1 cellular context compared by ENCODE assay signal in the genomic region with DNA sequence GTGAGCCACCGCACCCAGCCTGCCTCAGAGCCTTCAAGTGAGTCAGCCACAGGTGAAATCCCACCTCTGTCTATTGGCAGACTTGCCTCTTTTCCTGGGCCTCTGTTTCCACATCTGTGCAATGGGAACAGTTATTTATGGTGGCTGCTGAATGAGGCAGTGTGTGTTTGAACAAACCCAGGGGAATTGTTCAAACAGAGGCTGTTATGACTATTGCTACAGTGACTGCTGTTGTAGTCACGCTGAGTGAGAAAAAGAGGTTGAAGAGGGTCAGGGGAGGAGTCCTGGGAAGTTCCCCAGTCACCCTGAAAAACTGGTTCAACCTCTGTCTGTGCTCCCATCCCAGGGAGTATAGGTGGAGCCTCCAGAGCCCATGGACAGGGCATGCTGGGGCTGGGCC.
TF ChIP-seq lines count a peak whose summit lies in the region.

A gene with protein sequence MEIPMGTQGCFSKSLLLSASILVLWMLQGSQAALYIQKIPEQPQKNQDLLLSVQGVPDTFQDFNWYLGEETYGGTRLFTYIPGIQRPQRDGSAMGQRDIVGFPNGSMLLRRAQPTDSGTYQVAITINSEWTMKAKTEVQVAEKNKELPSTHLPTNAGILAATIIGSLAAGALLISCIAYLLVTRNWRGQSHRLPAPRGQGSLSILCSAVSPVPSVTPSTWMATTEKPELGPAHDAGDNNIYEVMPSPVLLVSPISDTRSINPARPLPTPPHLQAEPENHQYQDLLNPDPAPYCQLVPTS (plus strand): TSS at position 83 of the 400 bp plus-strand sequence. CDS start 450 bp downstream, outside the sequence.

TF ChIP-seq in GM23338, 12 proteins besides CTCF, POLR2A, EP300 and RAD21 (continued from another document):
- TF ChIP-seq, protein P1, sequence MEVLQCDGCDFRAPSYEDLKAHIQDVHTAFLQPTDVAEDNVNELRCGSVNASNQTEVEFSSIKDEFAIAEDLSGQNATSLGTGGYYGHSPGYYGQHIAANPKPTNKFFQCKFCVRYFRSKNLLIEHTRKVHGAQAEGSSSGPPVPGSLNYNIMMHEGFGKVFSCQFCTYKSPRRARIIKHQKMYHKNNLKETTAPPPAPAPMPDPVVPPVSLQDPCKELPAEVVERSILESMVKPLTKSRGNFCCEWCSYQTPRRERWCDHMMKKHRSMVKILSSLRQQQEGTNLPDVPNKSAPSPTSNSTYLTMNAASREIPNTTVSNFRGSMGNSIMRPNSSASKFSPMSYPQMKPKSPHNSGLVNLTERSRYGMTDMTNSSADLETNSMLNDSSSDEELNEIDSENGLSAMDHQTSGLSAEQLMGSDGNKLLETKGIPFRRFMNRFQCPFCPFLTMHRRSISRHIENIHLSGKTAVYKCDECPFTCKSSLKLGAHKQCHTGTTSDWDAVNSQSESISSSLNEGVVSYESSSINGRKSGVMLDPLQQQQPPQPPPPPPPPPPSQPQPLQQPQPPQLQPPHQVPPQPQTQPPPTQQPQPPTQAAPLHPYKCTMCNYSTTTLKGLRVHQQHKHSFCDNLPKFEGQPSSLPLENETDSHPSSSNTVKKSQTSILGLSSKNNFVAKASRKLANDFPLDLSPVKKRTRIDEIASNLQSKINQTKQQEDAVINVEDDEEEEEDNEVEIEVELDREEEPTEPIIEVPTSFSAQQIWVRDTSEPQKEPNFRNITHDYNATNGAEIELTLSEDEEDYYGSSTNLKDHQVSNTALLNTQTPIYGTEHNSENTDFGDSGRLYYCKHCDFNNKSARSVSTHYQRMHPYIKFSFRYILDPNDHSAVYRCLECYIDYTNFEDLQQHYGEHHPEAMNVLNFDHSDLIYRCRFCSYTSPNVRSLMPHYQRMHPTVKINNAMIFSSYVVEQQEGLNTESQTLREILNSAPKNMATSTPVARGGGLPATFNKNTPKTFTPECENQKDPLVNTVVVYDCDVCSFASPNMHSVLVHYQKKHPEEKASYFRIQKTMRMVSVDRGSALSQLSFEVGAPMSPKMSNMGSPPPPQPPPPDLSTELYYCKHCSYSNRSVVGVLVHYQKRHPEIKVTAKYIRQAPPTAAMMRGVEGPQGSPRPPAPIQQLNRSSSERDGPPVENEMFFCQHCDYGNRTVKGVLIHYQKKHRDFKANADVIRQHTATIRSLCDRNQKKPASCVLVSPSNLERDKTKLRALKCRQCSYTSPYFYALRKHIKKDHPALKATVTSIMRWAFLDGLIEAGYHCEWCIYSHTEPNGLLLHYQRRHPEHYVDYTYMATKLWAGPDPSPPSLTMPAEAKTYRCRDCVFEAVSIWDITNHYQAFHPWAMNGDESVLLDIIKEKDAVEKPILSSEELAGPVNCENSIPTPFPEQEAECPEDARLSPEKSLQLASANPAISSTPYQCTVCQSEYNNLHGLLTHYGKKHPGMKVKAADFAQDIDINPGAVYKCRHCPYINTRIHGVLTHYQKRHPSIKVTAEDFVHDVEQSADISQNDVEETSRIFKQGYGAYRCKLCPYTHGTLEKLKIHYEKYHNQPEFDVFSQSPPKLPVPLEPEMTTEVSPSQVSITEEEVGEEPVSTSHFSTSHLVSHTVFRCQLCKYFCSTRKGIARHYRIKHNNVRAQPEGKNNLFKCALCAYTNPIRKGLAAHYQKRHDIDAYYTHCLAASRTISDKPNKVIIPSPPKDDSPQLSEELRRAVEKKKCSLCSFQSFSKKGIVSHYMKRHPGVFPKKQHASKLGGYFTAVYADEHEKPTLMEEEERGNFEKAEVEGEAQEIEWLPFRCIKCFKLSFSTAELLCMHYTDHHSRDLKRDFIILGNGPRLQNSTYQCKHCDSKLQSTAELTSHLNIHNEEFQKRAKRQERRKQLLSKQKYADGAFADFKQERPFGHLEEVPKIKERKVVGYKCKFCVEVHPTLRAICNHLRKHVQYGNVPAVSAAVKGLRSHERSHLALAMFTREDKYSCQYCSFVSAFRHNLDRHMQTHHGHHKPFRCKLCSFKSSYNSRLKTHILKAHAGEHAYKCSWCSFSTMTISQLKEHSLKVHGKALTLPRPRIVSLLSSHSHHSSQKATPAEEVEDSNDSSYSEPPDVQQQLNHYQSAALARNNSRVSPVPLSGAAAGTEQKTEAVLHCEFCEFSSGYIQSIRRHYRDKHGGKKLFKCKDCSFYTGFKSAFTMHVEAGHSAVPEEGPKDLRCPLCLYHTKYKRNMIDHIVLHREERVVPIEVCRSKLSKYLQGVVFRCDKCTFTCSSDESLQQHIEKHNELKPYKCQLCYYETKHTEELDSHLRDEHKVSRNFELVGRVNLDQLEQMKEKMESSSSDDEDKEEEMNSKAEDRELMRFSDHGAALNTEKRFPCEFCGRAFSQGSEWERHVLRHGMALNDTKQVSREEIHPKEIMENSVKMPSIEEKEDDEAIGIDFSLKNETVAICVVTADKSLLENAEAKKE (CRISPR knock-in tag; IDR thresholded peaks at IDR 0.05), result no peak
- no peak for TF ChIP-seq NANOG (IDR thresholded peaks at IDR 0.05; ENCODE audit: borderline replicate concordance)
- no peak for TF ChIP-seq ZNF114 (CRISPR knock-in tag; IDR thresholded peaks at IDR 0.05)
- TF ChIP-seq ZNF331 (CRISPR knock-in tag; IDR thresholded peaks at IDR 0.05; ENCODE audit: low read depth), result no peak
- TF ChIP-seq, protein P2, sequence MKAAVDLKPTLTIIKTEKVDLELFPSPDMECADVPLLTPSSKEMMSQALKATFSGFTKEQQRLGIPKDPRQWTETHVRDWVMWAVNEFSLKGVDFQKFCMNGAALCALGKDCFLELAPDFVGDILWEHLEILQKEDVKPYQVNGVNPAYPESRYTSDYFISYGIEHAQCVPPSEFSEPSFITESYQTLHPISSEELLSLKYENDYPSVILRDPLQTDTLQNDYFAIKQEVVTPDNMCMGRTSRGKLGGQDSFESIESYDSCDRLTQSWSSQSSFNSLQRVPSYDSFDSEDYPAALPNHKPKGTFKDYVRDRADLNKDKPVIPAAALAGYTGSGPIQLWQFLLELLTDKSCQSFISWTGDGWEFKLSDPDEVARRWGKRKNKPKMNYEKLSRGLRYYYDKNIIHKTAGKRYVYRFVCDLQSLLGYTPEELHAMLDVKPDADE (IDR thresholded peaks at IDR 0.05), result no peak
- no peak for TF ChIP-seq EZH2phosphoT487 (IDR thresholded peaks at IDR 0.05; ENCODE audit: unreplicated experiment)
- TF ChIP-seq, protein P3, sequence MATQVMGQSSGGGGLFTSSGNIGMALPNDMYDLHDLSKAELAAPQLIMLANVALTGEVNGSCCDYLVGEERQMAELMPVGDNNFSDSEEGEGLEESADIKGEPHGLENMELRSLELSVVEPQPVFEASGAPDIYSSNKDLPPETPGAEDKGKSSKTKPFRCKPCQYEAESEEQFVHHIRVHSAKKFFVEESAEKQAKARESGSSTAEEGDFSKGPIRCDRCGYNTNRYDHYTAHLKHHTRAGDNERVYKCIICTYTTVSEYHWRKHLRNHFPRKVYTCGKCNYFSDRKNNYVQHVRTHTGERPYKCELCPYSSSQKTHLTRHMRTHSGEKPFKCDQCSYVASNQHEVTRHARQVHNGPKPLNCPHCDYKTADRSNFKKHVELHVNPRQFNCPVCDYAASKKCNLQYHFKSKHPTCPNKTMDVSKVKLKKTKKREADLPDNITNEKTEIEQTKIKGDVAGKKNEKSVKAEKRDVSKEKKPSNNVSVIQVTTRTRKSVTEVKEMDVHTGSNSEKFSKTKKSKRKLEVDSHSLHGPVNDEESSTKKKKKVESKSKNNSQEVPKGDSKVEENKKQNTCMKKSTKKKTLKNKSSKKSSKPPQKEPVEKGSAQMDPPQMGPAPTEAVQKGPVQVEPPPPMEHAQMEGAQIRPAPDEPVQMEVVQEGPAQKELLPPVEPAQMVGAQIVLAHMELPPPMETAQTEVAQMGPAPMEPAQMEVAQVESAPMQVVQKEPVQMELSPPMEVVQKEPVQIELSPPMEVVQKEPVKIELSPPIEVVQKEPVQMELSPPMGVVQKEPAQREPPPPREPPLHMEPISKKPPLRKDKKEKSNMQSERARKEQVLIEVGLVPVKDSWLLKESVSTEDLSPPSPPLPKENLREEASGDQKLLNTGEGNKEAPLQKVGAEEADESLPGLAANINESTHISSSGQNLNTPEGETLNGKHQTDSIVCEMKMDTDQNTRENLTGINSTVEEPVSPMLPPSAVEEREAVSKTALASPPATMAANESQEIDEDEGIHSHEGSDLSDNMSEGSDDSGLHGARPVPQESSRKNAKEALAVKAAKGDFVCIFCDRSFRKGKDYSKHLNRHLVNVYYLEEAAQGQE (IDR thresholded peaks at IDR 0.05; ENCODE audit: unreplicated experiment), result no peak
- no peak for TF ChIP-seq STAT1 (IDR thresholded peaks at IDR 0.05; ENCODE audit: unreplicated experiment)
- no peak for TF ChIP-seq JUNB (IDR thresholded peaks at IDR 0.05; ENCODE audit: unreplicated experiment)
- no peak for TF ChIP-seq POLR2AphosphoS5 (IDR thresholded peaks at IDR 0.05; ENCODE audit: low read depth)
TF ChIP-seq in GM23338: peak in this region for 0.
